ENCODE assay signal across 15 cellular contexts in the genomic region with DNA sequence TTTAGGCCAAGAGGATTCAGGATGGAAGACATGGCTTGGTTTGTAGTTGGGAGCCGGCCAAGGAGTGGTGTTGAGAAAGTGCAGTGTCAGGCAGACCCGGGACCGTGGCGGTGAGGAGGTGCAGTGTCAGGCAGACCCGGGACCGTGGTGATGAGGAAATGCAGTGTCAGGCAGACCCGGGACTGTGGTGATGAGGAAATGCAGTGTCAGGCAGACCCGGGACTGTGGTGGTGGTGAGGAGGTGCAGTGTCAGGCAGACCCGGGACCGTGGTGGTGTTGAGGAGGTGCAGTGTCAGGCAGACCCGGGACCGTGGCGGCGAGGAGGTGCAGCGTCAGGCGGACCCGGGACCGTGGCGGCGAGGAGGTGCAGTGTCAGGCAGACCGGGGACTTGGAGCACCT. TPM values are rescaled to one million over a fixed set of nuclear protein-coding genes. Genes with fewer than 3 reads are reported as not detected.
DNase-seq lines count a peak whose midpoint lies in the region; ATAC-seq and TF ChIP-seq lines count a peak whose summit lies in the region.
"Had no signal": no experiment of that assay in that cellular context is flagged by ENCODE, and none has a peak within 500 bp of the region (broad histone marks: within the 10 kb centered on the region; RNA-seq: fewer than 3 reads in every experiment).

No MANE protein-coding gene starts in this region.

- H3K9me3 ChIP-seq in ascending aorta (no peaks in the 10 kb centered on the region), tibial artery (no peaks in the 10 kb centered on the region)
- H3K9me3 ChIP-seq: Peyer's patch had no signal

- H3K4me1 Mint-ChIP-seq in activated CD4-positive, alpha-beta T cell treated with anti-CD3 and anti-CD28 coated beads, Interleukin-2, amount 10 ng/mL, durations not matched to agents 7 days and 5 days: peaks cover 7% of the 10 kb centered on the region
- peaks cover 40% of the 10 kb centered on the region for H3K4me1 Mint-ChIP-seq in memory B cell
- H3K4me1 Mint-ChIP-seq: CD8-positive, alpha-beta memory T cell had no signal

- H3K36me3 ChIP-seq in ascending aorta (peaks cover 6 to 9% of the 10 kb centered on the region in 2 donors), tibial artery (peaks cover 0 to 24% (median 6%) of the 10 kb centered on the region in 3 donors)

- CTCF ChIA-PET in activated CD4-positive, alpha-beta T cell treated with anti-CD3 and anti-CD28 coated beads, Interleukin-2, amount 10 ng/mL, durations not matched to agents 7 days and 5 days (lab: Charles Lee): no interaction called here

- no peak overlapping the region for H3K4me3 ChIP-seq in ascending aorta
- H3K4me3 ChIP-seq in tibial artery: no peak overlapping the region
- H3K4me3 ChIP-seq: Peyer's patch had no signal

- no peak overlapping the region for H3K4me3 Mint-ChIP-seq in activated CD4-positive, alpha-beta T cell treated with anti-CD3 and anti-CD28 coated beads, Interleukin-2, amount 10 ng/mL, durations not matched to agents 7 days and 5 days
- peak overlapping the region; percentile 86 for H3K4me3 Mint-ChIP-seq in memory B cell
- H3K4me3 Mint-ChIP-seq: CD8-positive, alpha-beta memory T cell; stimulated activated naive CD8-positive, alpha-beta T cell treated with anti-CD3 and anti-CD28 coated beads, Interleukin-15, Interleukin-2, amounts not matched to agents 100 ng/mL and 50 ng/mL, for 24 hours had no signal

- peaks cover 3% of the 10 kb centered on the region for H3K9me3 Mint-ChIP-seq in activated CD4-positive, alpha-beta T cell treated with anti-CD3 and anti-CD28 coated beads, Interleukin-2, amount 10 ng/mL, durations not matched to agents 7 days and 5 days
- H3K9me3 Mint-ChIP-seq in memory B cell: no peaks in the 10 kb centered on the region
- H3K9me3 Mint-ChIP-seq: CD8-positive, alpha-beta memory T cell; stimulated activated naive CD8-positive, alpha-beta T cell treated with anti-CD3 and anti-CD28 coated beads, Interleukin-15, Interleukin-2, amounts not matched to agents 100 ng/mL and 50 ng/mL, for 24 hours had no signal

- TF ChIP-seq CTCF in ascending aorta (IDR thresholded peaks at IDR 0.05): no peak
- TF ChIP-seq CTCF in tibial artery (IDR thresholded peaks at IDR 0.05): no peak

- POLR2A ChIA-PET in activated CD4-positive, alpha-beta T cell treated with anti-CD3 and anti-CD28 coated beads, Interleukin-2, amount 10 ng/mL, durations not matched to agents 7 days and 5 days (lab: Charles Lee): no interaction called here

- H3K36me3 Mint-ChIP-seq in activated CD4-positive, alpha-beta T cell treated with anti-CD3 and anti-CD28 coated beads, Interleukin-2, amount 10 ng/mL, durations not matched to agents 7 days and 5 days (ENCODE audit: low read depth): peaks cover 24% of the 10 kb centered on the region
- no peaks in the 10 kb centered on the region for H3K36me3 Mint-ChIP-seq in memory B cell
- H3K36me3 Mint-ChIP-seq: CD8-positive, alpha-beta memory T cell had no signal

- ATAC-seq in memory B cell (ENCODE audit: low read depth): no peak
- ATAC-seq in GM19324 (IDR thresholded peaks at IDR 0.05; ENCODE audit: low FRiP score, unreplicated experiment): no peak
- no peak for ATAC-seq in HG03469 (IDR thresholded peaks at IDR 0.05; ENCODE audit: unreplicated experiment)

- H3K27me3 ChIP-seq in ascending aorta (no peaks in the 10 kb centered on the region), tibial artery (no peaks in the 10 kb centered on the region)
- H3K27me3 ChIP-seq: brain microvascular endothelial cell, Peyer's patch had no signal

- H3K4me1 ChIP-seq in ascending aorta (peaks cover 39 to 67% of the 10 kb centered on the region in 2 donors), tibial artery (peaks cover 17 to 94% (median 76%) of the 10 kb centered on the region in 4 donors)

- DNase-seq in activated CD4-positive, alpha-beta T cell treated with anti-CD3 and anti-CD28 coated beads, Interleukin-2, amount 10 ng/mL, durations not matched to agents 7 days and 5 days: no peak
- no peak for DNase-seq in activated CD4-positive, alpha-beta T cell treated with anti-CD3 and anti-CD28 coated beads for 1 hour
- DNase-seq in ascending aorta (ENCODE audit: low spot score in 2 of 2): no peak
- DNase-seq in memory B cell (ENCODE audit: low spot score in 2 of 2): no peak
- DNase-seq in tibial artery: peak in 1 of 2 donors; percentile 75
- DNase-seq in NCI-H2081 treated with DMSO at 0.1 percent for 48 hours (lab: John Stamatoyannopoulos, UW): no peak
- DNase-seq: brain microvascular endothelial cell; CD8-positive, alpha-beta memory T cell; mammary epithelial cell; NCI-H187 treated with DMSO at 0.1 percent for 48 hours; NCI-H524 treated with DMSO at 0.1 percent for 48 hours had no signal

- H3K27ac Mint-ChIP-seq in activated CD4-positive, alpha-beta T cell treated with anti-CD3 and anti-CD28 coated beads, Interleukin-2, amount 10 ng/mL, durations not matched to agents 7 days and 5 days: peak overlapping the region; percentile 58
- peak overlapping the region; percentile 82 for H3K27ac Mint-ChIP-seq in memory B cell
- H3K27ac Mint-ChIP-seq: stimulated activated naive CD8-positive, alpha-beta T cell treated with anti-CD3 and anti-CD28 coated beads, Interleukin-15, Interleukin-2, amounts not matched to agents 100 ng/mL and 50 ng/mL, for 24 hours had no signal

- peak overlapping the region; percentile 95 to 96 for H3K27ac ChIP-seq in ascending aorta
- peak overlapping the region; percentile 91 to 94 for H3K27ac ChIP-seq in tibial artery
- H3K27ac ChIP-seq: brain microvascular endothelial cell had no signal

- no peaks in the 10 kb centered on the region for H3K27me3 Mint-ChIP-seq in activated CD4-positive, alpha-beta T cell treated with anti-CD3 and anti-CD28 coated beads, Interleukin-2, amount 10 ng/mL, durations not matched to agents 7 days and 5 days
- H3K27me3 Mint-ChIP-seq in memory B cell: peaks cover 5% of the 10 kb centered on the region
- H3K27me3 Mint-ChIP-seq: stimulated activated naive CD8-positive, alpha-beta T cell treated with anti-CD3 and anti-CD28 coated beads, Interleukin-15, Interleukin-2, amounts not matched to agents 100 ng/mL and 50 ng/mL, for 24 hours had no signal

- intact Hi-C loops in ascending aorta (cut with DNase I): no loop called here
- intact Hi-C loops in tibial artery (cut with DNase I; ENCODE audit: low total_unique reads): no loop called here

RNA-seq across cellular contexts. Expression of gene LRP5, which starts 59.7 kb away (rescaled TPM):
- 10 to 100 TPM; 32.2 to 32.7 TPM for total RNA-seq in activated CD4-positive, alpha-beta T cell treated with anti-CD3 and anti-CD28 coated beads, Interleukin-2, amount 10 ng/mL, durations not matched to agents 7 days and 5 days
- total RNA-seq in ascending aorta: 130 TPM
